Comparison of ENCODE assay signal across 1 cellular context in the genomic region with DNA sequence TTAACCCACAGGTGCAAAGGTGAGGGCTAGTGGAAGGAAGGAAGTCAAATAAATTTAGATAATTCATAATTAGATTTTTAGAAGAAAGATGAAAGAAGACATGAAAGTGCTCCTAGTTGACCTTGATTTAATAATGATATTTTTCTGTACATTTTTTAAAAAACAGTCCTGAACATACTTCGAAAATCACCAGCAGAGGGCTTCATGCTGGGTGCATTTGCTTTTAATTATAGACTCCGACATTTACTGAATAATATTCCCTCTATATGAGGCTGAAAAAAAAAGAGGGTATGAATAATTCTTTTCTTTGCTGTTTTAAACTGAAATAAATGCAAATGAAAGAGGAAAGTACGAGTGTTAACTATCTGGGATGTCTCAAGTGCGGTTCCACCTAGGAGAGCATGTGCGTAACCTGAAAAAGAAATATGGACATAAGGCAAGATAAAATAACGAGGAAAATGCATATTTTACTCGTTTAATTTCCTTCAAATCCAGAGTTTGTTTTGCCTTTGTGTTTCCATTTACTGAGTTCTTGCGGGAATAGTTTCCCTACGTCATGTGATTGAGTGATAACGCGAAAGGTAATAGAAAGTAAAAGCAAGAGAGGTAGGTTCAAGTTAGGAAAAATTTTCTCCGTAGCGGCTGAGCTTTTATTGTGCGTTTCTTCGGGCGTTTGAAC.
TF ChIP-seq lines count a peak whose summit lies in the region.

No MANE protein-coding gene starts in this region.

TF ChIP-seq in GM23338, 12 proteins besides CTCF, POLR2A, EP300 and RAD21 (continued from another document):
- TF ChIP-seq, protein P1, sequence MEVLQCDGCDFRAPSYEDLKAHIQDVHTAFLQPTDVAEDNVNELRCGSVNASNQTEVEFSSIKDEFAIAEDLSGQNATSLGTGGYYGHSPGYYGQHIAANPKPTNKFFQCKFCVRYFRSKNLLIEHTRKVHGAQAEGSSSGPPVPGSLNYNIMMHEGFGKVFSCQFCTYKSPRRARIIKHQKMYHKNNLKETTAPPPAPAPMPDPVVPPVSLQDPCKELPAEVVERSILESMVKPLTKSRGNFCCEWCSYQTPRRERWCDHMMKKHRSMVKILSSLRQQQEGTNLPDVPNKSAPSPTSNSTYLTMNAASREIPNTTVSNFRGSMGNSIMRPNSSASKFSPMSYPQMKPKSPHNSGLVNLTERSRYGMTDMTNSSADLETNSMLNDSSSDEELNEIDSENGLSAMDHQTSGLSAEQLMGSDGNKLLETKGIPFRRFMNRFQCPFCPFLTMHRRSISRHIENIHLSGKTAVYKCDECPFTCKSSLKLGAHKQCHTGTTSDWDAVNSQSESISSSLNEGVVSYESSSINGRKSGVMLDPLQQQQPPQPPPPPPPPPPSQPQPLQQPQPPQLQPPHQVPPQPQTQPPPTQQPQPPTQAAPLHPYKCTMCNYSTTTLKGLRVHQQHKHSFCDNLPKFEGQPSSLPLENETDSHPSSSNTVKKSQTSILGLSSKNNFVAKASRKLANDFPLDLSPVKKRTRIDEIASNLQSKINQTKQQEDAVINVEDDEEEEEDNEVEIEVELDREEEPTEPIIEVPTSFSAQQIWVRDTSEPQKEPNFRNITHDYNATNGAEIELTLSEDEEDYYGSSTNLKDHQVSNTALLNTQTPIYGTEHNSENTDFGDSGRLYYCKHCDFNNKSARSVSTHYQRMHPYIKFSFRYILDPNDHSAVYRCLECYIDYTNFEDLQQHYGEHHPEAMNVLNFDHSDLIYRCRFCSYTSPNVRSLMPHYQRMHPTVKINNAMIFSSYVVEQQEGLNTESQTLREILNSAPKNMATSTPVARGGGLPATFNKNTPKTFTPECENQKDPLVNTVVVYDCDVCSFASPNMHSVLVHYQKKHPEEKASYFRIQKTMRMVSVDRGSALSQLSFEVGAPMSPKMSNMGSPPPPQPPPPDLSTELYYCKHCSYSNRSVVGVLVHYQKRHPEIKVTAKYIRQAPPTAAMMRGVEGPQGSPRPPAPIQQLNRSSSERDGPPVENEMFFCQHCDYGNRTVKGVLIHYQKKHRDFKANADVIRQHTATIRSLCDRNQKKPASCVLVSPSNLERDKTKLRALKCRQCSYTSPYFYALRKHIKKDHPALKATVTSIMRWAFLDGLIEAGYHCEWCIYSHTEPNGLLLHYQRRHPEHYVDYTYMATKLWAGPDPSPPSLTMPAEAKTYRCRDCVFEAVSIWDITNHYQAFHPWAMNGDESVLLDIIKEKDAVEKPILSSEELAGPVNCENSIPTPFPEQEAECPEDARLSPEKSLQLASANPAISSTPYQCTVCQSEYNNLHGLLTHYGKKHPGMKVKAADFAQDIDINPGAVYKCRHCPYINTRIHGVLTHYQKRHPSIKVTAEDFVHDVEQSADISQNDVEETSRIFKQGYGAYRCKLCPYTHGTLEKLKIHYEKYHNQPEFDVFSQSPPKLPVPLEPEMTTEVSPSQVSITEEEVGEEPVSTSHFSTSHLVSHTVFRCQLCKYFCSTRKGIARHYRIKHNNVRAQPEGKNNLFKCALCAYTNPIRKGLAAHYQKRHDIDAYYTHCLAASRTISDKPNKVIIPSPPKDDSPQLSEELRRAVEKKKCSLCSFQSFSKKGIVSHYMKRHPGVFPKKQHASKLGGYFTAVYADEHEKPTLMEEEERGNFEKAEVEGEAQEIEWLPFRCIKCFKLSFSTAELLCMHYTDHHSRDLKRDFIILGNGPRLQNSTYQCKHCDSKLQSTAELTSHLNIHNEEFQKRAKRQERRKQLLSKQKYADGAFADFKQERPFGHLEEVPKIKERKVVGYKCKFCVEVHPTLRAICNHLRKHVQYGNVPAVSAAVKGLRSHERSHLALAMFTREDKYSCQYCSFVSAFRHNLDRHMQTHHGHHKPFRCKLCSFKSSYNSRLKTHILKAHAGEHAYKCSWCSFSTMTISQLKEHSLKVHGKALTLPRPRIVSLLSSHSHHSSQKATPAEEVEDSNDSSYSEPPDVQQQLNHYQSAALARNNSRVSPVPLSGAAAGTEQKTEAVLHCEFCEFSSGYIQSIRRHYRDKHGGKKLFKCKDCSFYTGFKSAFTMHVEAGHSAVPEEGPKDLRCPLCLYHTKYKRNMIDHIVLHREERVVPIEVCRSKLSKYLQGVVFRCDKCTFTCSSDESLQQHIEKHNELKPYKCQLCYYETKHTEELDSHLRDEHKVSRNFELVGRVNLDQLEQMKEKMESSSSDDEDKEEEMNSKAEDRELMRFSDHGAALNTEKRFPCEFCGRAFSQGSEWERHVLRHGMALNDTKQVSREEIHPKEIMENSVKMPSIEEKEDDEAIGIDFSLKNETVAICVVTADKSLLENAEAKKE (CRISPR knock-in tag; IDR thresholded peaks at IDR 0.05) = no peak
- TF ChIP-seq EZH2 (IDR thresholded peaks at IDR 0.05; ENCODE audit: low read depth, unreplicated experiment) (no peak), ZNF114 (CRISPR knock-in tag; IDR thresholded peaks at IDR 0.05) (no peak), CREB1 (CRISPR knock-in tag; IDR thresholded peaks at IDR 0.05; ENCODE audit: low read depth) (no peak), STAT1 (IDR thresholded peaks at IDR 0.05; ENCODE audit: unreplicated experiment) (no peak)
- TF ChIP-seq, protein P2, sequence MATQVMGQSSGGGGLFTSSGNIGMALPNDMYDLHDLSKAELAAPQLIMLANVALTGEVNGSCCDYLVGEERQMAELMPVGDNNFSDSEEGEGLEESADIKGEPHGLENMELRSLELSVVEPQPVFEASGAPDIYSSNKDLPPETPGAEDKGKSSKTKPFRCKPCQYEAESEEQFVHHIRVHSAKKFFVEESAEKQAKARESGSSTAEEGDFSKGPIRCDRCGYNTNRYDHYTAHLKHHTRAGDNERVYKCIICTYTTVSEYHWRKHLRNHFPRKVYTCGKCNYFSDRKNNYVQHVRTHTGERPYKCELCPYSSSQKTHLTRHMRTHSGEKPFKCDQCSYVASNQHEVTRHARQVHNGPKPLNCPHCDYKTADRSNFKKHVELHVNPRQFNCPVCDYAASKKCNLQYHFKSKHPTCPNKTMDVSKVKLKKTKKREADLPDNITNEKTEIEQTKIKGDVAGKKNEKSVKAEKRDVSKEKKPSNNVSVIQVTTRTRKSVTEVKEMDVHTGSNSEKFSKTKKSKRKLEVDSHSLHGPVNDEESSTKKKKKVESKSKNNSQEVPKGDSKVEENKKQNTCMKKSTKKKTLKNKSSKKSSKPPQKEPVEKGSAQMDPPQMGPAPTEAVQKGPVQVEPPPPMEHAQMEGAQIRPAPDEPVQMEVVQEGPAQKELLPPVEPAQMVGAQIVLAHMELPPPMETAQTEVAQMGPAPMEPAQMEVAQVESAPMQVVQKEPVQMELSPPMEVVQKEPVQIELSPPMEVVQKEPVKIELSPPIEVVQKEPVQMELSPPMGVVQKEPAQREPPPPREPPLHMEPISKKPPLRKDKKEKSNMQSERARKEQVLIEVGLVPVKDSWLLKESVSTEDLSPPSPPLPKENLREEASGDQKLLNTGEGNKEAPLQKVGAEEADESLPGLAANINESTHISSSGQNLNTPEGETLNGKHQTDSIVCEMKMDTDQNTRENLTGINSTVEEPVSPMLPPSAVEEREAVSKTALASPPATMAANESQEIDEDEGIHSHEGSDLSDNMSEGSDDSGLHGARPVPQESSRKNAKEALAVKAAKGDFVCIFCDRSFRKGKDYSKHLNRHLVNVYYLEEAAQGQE (IDR thresholded peaks at IDR 0.05; ENCODE audit: unreplicated experiment) = no peak
- TF ChIP-seq, protein P3, sequence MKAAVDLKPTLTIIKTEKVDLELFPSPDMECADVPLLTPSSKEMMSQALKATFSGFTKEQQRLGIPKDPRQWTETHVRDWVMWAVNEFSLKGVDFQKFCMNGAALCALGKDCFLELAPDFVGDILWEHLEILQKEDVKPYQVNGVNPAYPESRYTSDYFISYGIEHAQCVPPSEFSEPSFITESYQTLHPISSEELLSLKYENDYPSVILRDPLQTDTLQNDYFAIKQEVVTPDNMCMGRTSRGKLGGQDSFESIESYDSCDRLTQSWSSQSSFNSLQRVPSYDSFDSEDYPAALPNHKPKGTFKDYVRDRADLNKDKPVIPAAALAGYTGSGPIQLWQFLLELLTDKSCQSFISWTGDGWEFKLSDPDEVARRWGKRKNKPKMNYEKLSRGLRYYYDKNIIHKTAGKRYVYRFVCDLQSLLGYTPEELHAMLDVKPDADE (IDR thresholded peaks at IDR 0.05) = no peak
